8 cellular contexts compared by ENCODE assay signal in the genomic region with DNA sequence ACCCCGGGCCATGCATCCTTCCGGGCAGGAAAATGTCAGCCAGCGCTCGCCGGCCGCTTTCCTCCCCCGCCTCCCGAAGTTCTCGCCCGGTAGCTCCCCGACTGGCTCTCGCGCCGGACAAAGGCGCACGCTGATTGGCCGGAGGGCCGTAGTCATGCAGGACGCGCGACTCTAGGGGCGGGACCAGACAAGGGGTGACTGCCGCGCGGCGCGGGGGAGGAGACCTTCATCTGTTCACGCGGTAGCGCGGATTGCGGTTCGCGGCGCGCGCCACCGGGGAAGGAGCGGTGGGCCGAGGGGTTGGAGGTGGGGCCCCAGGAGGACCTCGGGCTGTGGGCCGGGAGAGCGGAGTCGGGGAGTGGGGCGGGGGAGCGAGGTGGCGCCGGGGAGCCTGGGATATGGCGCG. TPM values are rescaled to one million over a fixed set of nuclear protein-coding genes. Genes with fewer than 3 reads are reported as not detected.
A peak's percentile ranks its signal among the peaks of the same experiment; 100 is the strongest.
DNase-seq lines count a peak whose midpoint lies in the region; ATAC-seq, FAIRE-seq and TF ChIP-seq lines count a peak whose summit lies in the region.

A gene (plus strand): TSS at position 221 of the 406 bp plus-strand sequence. CDS start 178 bp downstream, at position 399.

- FAIRE-seq in GM18507 (lab: Jason Lieb, UNC) = peak; percentile 98
- FAIRE-seq in urothelium cell line (lab: Jason Lieb, UNC) = peak; percentile 83

- WGBS in psoas muscle, 3 donors = 0 to 1% (median 0%) methylated on average over 38 to 50 of the region's 50 CpGs

- peak; percentile 96 for ATAC-seq in HG02973 (IDR thresholded peaks at IDR 0.05; ENCODE audit: unreplicated experiment)
- ATAC-seq in psoas muscle = peak; percentile 100

- intact Hi-C loops in T-helper 2 cell treated with Interferon-gamma antibody and Interleukin-4, amounts not matched to agents 100 ng/mL and 5 ng/mL, for 36 hours (cut with micrococcal nuclease) = loop anchor here (1.0 to 5.0 kb wide), 8 partner anchors 67 to 1601 kb away; a partner anchor contains a TSS
- intact Hi-C loops in psoas muscle (cut with DNase I) = loop anchor here in 1 of 2 donors (5.0 kb wide), 1 partner anchor 124 kb away; no protein-coding TSS in a partner anchor

- peak; percentile 98 for DNase-seq in GM18507 (ENCODE audit: extremely low spot score, insufficient read length, low read depth)
- DNase-seq in NCI-H1930 (lab: John Stamatoyannopoulos, UW) = peak; percentile 93
- peak; percentile 73 to 99 (median 94) for DNase-seq in anterior cingulate cortex (lab: John Stamatoyannopoulos, UW)
- DNase-seq in right atrium auricular region (ENCODE audit: low spot score) = peak; percentile 98
- DNase-seq in psoas muscle = peak; percentile 98
- peak; percentile 98 for DNase-seq in urothelium cell line (ENCODE audit: low spot score)

- H3K27me3 ChIP-seq in right atrium auricular region = no peaks in the 10 kb centered on the region
- no peaks in the 10 kb centered on the region for H3K27me3 ChIP-seq in psoas muscle (ENCODE audit: insufficient read depth in 3 of 3, low read length in 2 of 3)

- H3K36me3 ChIP-seq in right atrium auricular region (no peaks in the 10 kb centered on the region), psoas muscle (ENCODE audit: insufficient read depth in 1 of 2, low read depth in 1 of 2) (no peaks in the 10 kb centered on the region)

- H3K4me1 ChIP-seq in right atrium auricular region (peaks cover 0 to 28% of the 10 kb centered on the region in 2 donors), psoas muscle (peaks cover 2% of the 10 kb centered on the region)

- TF ChIP-seq CTCF in right atrium auricular region (IDR thresholded peaks at IDR 0.05) = no peak
- no peak for TF ChIP-seq CTCF in psoas muscle (IDR thresholded peaks at IDR 0.05)

- H3K4me3 ChIP-seq in right atrium auricular region (peak within 1 kb of the TSS; percentile 83 to 86), psoas muscle (peak within 1 kb of the TSS; percentile 88)

- H3K9me3 ChIP-seq in right atrium auricular region = no peaks in the 10 kb centered on the region
- H3K9me3 ChIP-seq in psoas muscle = no peaks in the 10 kb centered on the region

- H3K27ac ChIP-seq in right atrium auricular region (peak within 1 kb of the TSS; percentile 89 to 92), psoas muscle (peak within 1 kb of the TSS; percentile 85)

RNA-seq across cellular contexts. Expression of the gene that starts here (rescaled TPM):
- total RNA-seq in T-helper 2 cell treated with Interferon-gamma antibody and Interleukin-4, amounts not matched to agents 100 ng/mL and 5 ng/mL, for 36 hours = 14.6 and 17.6 TPM in 2 replicates
- total RNA-seq in right atrium auricular region (1 to 10 TPM in 1 of 2 donors, under 1 TPM in 1; 0.89 to 2.4 TPM), psoas muscle (1 to 10 TPM; 1.3 to 2.6 (median 1.6) TPM)
- polyA plus RNA-seq in psoas muscle = 1 to 10 TPM in 2 of 3 donors, under 1 TPM in 1; 0.52 to 2.3 (median 1.3) TPM

Comparison
In these comparisons a context has a peak if more than half of its experiments do, and no peak if none do; other contexts are left out.
1. Peak in every context shown above with its lines: DNase-seq, ATAC-seq, H3K4me3 ChIP-seq and H3K27ac ChIP-seq.